ENCODE assay signal across 12 cellular contexts in the genomic region with DNA sequence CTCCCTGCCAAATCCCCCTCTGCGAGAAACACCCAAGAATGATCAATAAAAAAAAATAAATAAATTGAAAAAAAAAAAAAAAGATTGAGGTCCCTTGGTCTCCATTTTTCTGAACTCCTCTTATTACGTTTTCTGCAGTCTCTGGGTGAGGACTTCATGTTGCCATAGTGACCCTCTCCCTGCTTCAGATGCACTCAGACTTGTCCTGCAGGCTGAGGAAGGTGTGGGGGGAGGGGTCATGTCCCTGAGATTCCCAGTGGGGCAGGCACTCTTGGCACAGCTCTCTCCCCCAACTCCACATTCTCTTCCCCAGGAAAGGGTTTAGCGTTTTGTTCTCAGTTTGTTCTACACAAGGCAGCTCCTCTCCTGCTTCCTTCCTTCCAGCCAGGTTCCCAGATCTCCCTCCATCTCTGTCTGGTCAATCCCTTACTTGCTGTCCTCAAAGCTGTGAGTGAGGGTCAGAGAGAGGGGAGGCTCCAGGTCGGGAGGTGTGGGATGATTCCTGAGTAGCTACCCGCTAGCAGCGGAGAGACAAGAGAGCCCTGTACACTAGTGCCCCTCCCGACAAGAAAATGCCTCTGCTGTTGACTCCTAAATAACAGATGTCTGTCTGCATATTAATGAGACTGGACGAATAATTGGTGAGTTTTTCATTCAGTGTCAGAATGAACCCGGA. TPM values are rescaled to one million over a fixed set of nuclear protein-coding genes. Genes with fewer than 3 reads are reported as not detected.
A peak's percentile ranks its signal among the peaks of the same experiment; 100 is the strongest.
DNase-seq lines count a peak whose midpoint lies in the region; ATAC-seq and TF ChIP-seq lines count a peak whose summit lies in the region.
"Had no signal": no experiment of that assay in that cellular context is flagged by ENCODE, and none has a peak within 500 bp of the region (broad histone marks: within the 10 kb centered on the region; RNA-seq: fewer than 3 reads in every experiment).

No MANE protein-coding gene starts in this region.

- H3K27ac Mint-ChIP-seq in progenitor cell of endocrine pancreas: peak overlapping the region; percentile 88
- H3K27ac Mint-ChIP-seq: CD8-positive, alpha-beta memory T cell had no signal

- H3K27me3 Mint-ChIP-seq in progenitor cell of endocrine pancreas: no peaks in the 10 kb centered on the region

- no peak overlapping the region for H3K4me3 Mint-ChIP-seq in progenitor cell of endocrine pancreas (ENCODE audit: low read depth)
- H3K4me3 Mint-ChIP-seq: activated T-cell treated with anti-CD3 and anti-CD28 coated beads, Interleukin-2, amount 50 U/mL, for 4 hours; CD8-positive, alpha-beta memory T cell had no signal

- H3K27me3 ChIP-seq in iPS-18a (ENCODE audit: control insufficient read depth, insufficient read depth, low read length) (no peaks in the 10 kb centered on the region), adrenal gland (no peaks in the 10 kb centered on the region)
- H3K27me3 ChIP-seq: heart right ventricle had no signal

- CTCF ChIA-PET in HEK293 (lab: Yijun Ruan, JAX): interaction anchor here (0.5 to 0.8 kb wide), 3 partner anchors 9 to 191 kb away, joined by 3 read pairs; a partner anchor contains a TSS

- DNase-seq in NCI-H69 (lab: John Stamatoyannopoulos, UW) (peak; percentile 60), progenitor cell of endocrine pancreas (ENCODE audit: low spot score, unreplicated experiment) (no peak), adrenal gland (no peak)
- DNase-seq: activated CD4-positive, CD25-positive, alpha-beta regulatory T cell; activated T-cell treated with anti-CD3 and anti-CD28 coated beads, Interleukin-2, amount 50 U/mL, for 4 hours; CD8-positive, alpha-beta memory T cell; heart right ventricle; NK-92 treated with Interleukin-12 subunit alpha and Interleukin-12 subunit beta, amount 100 ng/mL, for 24 hours had no signal

- H3K9me3 Mint-ChIP-seq in progenitor cell of endocrine pancreas (ENCODE audit: low read depth): no peaks in the 10 kb centered on the region
- H3K9me3 Mint-ChIP-seq: activated T-cell treated with anti-CD3 and anti-CD28 coated beads, Interleukin-2, amount 50 U/mL, for 4 hours; CD8-positive, alpha-beta memory T cell had no signal

- no peak for TF ChIP-seq CTCF in HEK293 (tag by site-specific recombination; IDR thresholded peaks at IDR 0.05)
- no peak for TF ChIP-seq CTCF in progenitor cell of endocrine pancreas (IDR thresholded peaks at IDR 0.05; ENCODE audit: unreplicated experiment)
- no peak for TF ChIP-seq CTCF in adrenal gland (IDR thresholded peaks at IDR 0.05)

- H3K36me3 ChIP-seq in HEK293 (ENCODE audit: control insufficient read depth in 2 of 2, insufficient read depth in 1 of 2, low read length in 2 of 2) (peaks cover 0 to 3% of the 10 kb centered on the region in 2 experiments; a peak in 2 of 3 replicates), iPS-18a (ENCODE audit: control insufficient read depth, low read depth, low read length) (no peaks in the 10 kb centered on the region), adrenal gland (replicated peaks in 1 of 2) (no peaks in the 10 kb centered on the region)
- H3K36me3 ChIP-seq: heart right ventricle had no signal

- no peak for TF ChIP-seq POLR2A in adrenal gland (IDR thresholded peaks at IDR 0.05)

- H3K4me3 ChIP-seq in HEK293 (ENCODE audit: low read depth, low read length) (no peak overlapping the region), iPS-18a (ENCODE audit: low read length) (peak overlapping the region; percentile 56), adrenal gland (no peak overlapping the region)
- H3K4me3 ChIP-seq: heart right ventricle had no signal

- H3K36me3 Mint-ChIP-seq in progenitor cell of endocrine pancreas (ENCODE audit: insufficient read depth): no peaks in the 10 kb centered on the region
- H3K36me3 Mint-ChIP-seq: CD8-positive, alpha-beta memory T cell had no signal

- POLR2A ChIA-PET in HEK293 (lab: Yijun Ruan, JAX): interaction anchor here (0.8 to 1.8 kb wide), 2 partner anchors 10 to 282 kb away, joined by 4 to 7 read pairs; no protein-coding TSS in a partner anchor

- 58 to 59% (median 59%) methylated on average over 9 of the region's 9 CpGs for WGBS in adrenal gland, 4 donors

- H3K27ac ChIP-seq in HEK293 (ENCODE audit: extremely low read depth, low read depth, low read length) (no peak overlapping the region), iPS-18a (ENCODE audit: low read length) (peak overlapping the region; percentile 88), adrenal gland (no peak overlapping the region)
- H3K27ac ChIP-seq: heart right ventricle had no signal

- H3K4me1 ChIP-seq in HEK293 (ENCODE audit: control insufficient read depth, insufficient read depth, low read length) (peaks cover 2% of the 10 kb centered on the region; the same call in 1 of the 2 replicates), iPS-18a (ENCODE audit: control insufficient read depth, low read depth, low read length) (peaks cover 37% of the 10 kb centered on the region), adrenal gland (replicated peaks in 1 of 2) (no peaks in the 10 kb centered on the region)
- H3K4me1 ChIP-seq: heart right ventricle had no signal

- ATAC-seq in HG03097 (IDR thresholded peaks at IDR 0.05; ENCODE audit: low FRiP score, unreplicated experiment): no peak
- no peak for ATAC-seq in HG03354 (IDR thresholded peaks at IDR 0.05; ENCODE audit: poor library complexity, severe bottlenecking, unreplicated experiment)
- ATAC-seq: activated T-cell treated with anti-CD3 and anti-CD28 coated beads, Interleukin-2, amount 50 U/mL, for 4 hours; heart right ventricle had no signal

- H3K9ac ChIP-seq in iPS-18a (ENCODE audit: low read length): peak overlapping the region; percentile 66

- H3K4me1 Mint-ChIP-seq in progenitor cell of endocrine pancreas (ENCODE audit: low read depth): peaks cover 22% of the 10 kb centered on the region
- H3K4me1 Mint-ChIP-seq: CD8-positive, alpha-beta memory T cell had no signal

- intact Hi-C loops in adrenal gland (cut with DNase I): no loop called here

- no peaks in the 10 kb centered on the region for H3K9me3 ChIP-seq in HEK293 (ENCODE audit: control insufficient read depth, insufficient read depth, low read depth, low read length)
- no peaks in the 10 kb centered on the region for H3K9me3 ChIP-seq in iPS-18a (ENCODE audit: control insufficient read depth, low read depth, low read length)
- H3K9me3 ChIP-seq in adrenal gland (replicated peaks in 1 of 3): no peaks in the 10 kb centered on the region
- H3K9me3 ChIP-seq: heart right ventricle had no signal

TF ChIP-seq in HEK293, 187 proteins besides CTCF, POLR2A, EP300 and RAD21 (continues in another document):
- TF ChIP-seq, protein P1, sequence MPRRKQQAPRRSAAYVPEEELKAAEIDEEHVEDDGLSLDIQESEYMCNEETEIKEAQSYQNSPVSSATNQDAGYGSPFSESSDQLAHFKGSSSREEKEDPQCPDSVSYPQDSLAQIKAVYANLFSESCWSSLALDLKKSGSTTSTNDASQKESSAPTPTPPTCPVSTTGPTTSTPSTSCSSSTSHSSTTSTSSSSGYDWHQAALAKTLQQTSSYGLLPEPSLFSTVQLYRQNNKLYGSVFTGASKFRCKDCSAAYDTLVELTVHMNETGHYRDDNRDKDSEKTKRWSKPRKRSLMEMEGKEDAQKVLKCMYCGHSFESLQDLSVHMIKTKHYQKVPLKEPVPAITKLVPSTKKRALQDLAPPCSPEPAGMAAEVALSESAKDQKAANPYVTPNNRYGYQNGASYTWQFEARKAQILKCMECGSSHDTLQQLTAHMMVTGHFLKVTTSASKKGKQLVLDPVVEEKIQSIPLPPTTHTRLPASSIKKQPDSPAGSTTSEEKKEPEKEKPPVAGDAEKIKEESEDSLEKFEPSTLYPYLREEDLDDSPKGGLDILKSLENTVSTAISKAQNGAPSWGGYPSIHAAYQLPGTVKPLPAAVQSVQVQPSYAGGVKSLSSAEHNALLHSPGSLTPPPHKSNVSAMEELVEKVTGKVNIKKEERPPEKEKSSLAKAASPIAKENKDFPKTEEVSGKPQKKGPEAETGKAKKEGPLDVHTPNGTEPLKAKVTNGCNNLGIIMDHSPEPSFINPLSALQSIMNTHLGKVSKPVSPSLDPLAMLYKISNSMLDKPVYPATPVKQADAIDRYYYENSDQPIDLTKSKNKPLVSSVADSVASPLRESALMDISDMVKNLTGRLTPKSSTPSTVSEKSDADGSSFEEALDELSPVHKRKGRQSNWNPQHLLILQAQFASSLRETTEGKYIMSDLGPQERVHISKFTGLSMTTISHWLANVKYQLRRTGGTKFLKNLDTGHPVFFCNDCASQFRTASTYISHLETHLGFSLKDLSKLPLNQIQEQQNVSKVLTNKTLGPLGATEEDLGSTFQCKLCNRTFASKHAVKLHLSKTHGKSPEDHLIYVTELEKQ (tag by site-specific recombination; IDR thresholded peaks at IDR 0.05; ENCODE audit: borderline replicate concordance): no peak
- TF ChIP-seq ZNF350 (tag by site-specific recombination; IDR thresholded peaks at IDR 0.05) (no peak), ZNF391 (tag by site-specific recombination; IDR thresholded peaks at IDR 0.05; ENCODE audit: borderline replicate concordance, low read depth) (no peak), SP2 (tag by site-specific recombination; IDR thresholded peaks at IDR 0.05) (no peak), ZNF426 (tag by site-specific recombination; IDR thresholded peaks at IDR 0.05) (no peak), ZNF341 (tag by site-specific recombination; IDR thresholded peaks at IDR 0.05; ENCODE audit: low read depth) (peak; percentile 14; the same call in 1 of the 2 replicates), ZNF23 (tag by site-specific recombination; IDR thresholded peaks at IDR 0.05; ENCODE audit: borderline replicate concordance) (no peak), ZNF530 (tag by site-specific recombination; IDR thresholded peaks at IDR 0.05; ENCODE audit: low read depth) (no peak), ZNF394 (tag by site-specific recombination; IDR thresholded peaks at IDR 0.05; ENCODE audit: borderline replicate concordance) (no peak), ZNF473 (tag by site-specific recombination; IDR thresholded peaks at IDR 0.05) (no peak), ZBTB7A (tag by site-specific recombination; IDR thresholded peaks at IDR 0.05; ENCODE audit: low read depth) (no peak), ZNF830 (tag by site-specific recombination; IDR thresholded peaks at IDR 0.05; ENCODE audit: low read depth) (no peak)

RNA-seq across cellular contexts. Expression of a gene that starts 9.1 kb away (rescaled TPM):
- total RNA-seq in progenitor cell of endocrine pancreas: 12.4 and 14.6 TPM in 2 replicates
- 1 to 10 TPM; 2.0 to 8.2 (median 4.1) TPM for total RNA-seq in adrenal gland
- polyA plus RNA-seq in adrenal gland: 1 to 10 TPM; 2.4 to 6.3 (median 3.1) TPM
- polyA plus RNA-seq: CD8-positive, alpha-beta memory T cell had no signal

RNA-seq across cellular contexts. Expression of a gene that starts 11.9 kb away (rescaled TPM):
- total RNA-seq in progenitor cell of endocrine pancreas: 201 and 202 TPM in 2 replicates
- 100 to 1,000 TPM; 418 to 744 (median 465) TPM for total RNA-seq in adrenal gland
- polyA plus RNA-seq in adrenal gland: 100 to 1,000 TPM; 177 to 311 (median 269) TPM

RNA-seq across cellular contexts. Expression of a gene that starts 27.5 kb away (rescaled TPM):
- total RNA-seq in progenitor cell of endocrine pancreas (1.2 and 1.6 TPM in 2 replicates), adrenal gland (10 to 100 TPM; 47.7 to 72.9 (median 64.8) TPM)
- 10 to 100 TPM; 44.1 to 91.4 (median 68.1) TPM for polyA plus RNA-seq in adrenal gland

RNA-seq across cellular contexts. Expression of a gene that starts 35.9 kb away (rescaled TPM):
- total RNA-seq in progenitor cell of endocrine pancreas (862 and 881 TPM in 2 replicates), adrenal gland (1,000 to 10,000 TPM in 2 of 8 donors, 100 to 1,000 TPM in 6; 356 to 1,313 (median 903) TPM)
- polyA plus RNA-seq in adrenal gland: 1,000 to 10,000 TPM; 1,877 to 2,291 (median 1,931) TPM

RNA-seq across cellular contexts. Expression of a gene that starts 53.7 kb away (rescaled TPM):
- total RNA-seq in progenitor cell of endocrine pancreas (21.0 and 22.6 TPM in 2 replicates), adrenal gland (10 to 100 TPM; 15.0 to 29.7 (median 18.2) TPM)
- 10 to 100 TPM in 2 of 3 donors, 1 to 10 TPM in 1; 7.6 to 20.6 (median 10.3) TPM for polyA plus RNA-seq in adrenal gland

Comparison
In these comparisons a context has a peak if more than half of its experiments do, and no peak if none do; other contexts are left out.
1. RNA of a gene that starts 27.5 kb away (total RNA-seq): 47.7 to 72.9 TPM in adrenal gland; 1.2 to 1.6 TPM in progenitor cell of endocrine pancreas; every median in the first group is over 10 times any median in the second.